In the genomic region with DNA sequence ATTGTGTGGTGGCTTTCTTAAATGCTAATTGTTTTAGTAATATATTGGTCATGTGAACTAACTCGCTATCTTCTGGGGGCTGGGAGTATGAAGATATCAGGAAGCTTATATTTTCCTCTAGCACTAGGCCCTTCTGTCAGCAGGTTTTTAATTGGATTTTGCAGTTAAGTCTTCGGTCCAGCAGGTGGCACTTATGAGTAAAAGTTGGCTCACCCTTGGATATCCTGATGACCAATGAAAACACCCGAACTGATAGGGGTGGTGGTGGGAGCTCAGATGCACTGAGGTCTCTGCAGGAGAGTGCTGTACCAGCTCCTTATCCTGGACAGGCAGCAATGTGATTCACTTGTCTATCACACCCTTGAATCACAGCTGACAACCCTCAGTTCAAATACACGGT, we compare ENCODE assay signal across 9 cellular contexts.
DNase-seq lines count a peak whose midpoint lies in the region; ATAC-seq and TF ChIP-seq lines count a peak whose summit lies in the region.
"Had no signal": no experiment of that assay in that cellular context is flagged by ENCODE, and none has a peak within 500 bp of the region (broad histone marks: within the 10 kb centered on the region; RNA-seq: fewer than 3 reads in every experiment).

No MANE protein-coding gene starts in this region.

- H3K4me3 Mint-ChIP-seq in WTC11 (no peak overlapping the region), CD14-positive monocyte (no peak overlapping the region)

- H3K27me3 ChIP-seq in osteoblast (ENCODE audit: insufficient read depth, low read length) (no peaks in the 10 kb centered on the region), left ventricle myocardium inferior (ENCODE audit: low read depth) (no peaks in the 10 kb centered on the region)
- H3K27me3 ChIP-seq: SJSA1 had no signal

- ATAC-seq in WTC11 (peak; percentile 94), left colon (no peak)

- H3K4me1 Mint-ChIP-seq in WTC11 (no peaks in the 10 kb centered on the region), CD14-positive monocyte (no peaks in the 10 kb centered on the region)

- no peaks in the 10 kb centered on the region for H3K79me2 ChIP-seq in osteoblast (ENCODE audit: insufficient read depth, low read length)

- DNase-seq in NCI-H1694 treated with DMSO at 0.1 percent for 48 hours (lab: John Stamatoyannopoulos, UW) = peak; percentile 7
- no peak for DNase-seq in NCI-H1694 (lab: John Stamatoyannopoulos, UW)
- DNase-seq in WTC11 (ENCODE audit: low spot score) = peak; percentile 22
- peak; percentile 50 for DNase-seq in osteoblast (ENCODE audit: insufficient read length, low spot score, missing footprints)
- no peak for DNase-seq in CD14-positive monocyte (ENCODE audit: low spot score)
- DNase-seq in left colon = no peak
- DNase-seq in left ventricle myocardium inferior = no peak

- H3K9me3 ChIP-seq in osteoblast (ENCODE audit: low read depth, low read length) (no peaks in the 10 kb centered on the region), left ventricle myocardium inferior (replicated peaks) (no peaks in the 10 kb centered on the region)
- H3K9me3 ChIP-seq: SJSA1 had no signal

- no peaks in the 10 kb centered on the region for H3K36me3 ChIP-seq in osteoblast (ENCODE audit: insufficient read depth, low read length)
- H3K36me3 ChIP-seq in left ventricle myocardium inferior = no peaks in the 10 kb centered on the region
- H3K36me3 ChIP-seq: SJSA1 had no signal

- peak; percentile 39; the same call in 1 of the 2 replicates for TF ChIP-seq RAD21 in Ishikawa (IDR thresholded peaks at IDR 0.05; ENCODE audit: low read depth)

- H3K4me1 ChIP-seq in osteoblast (ENCODE audit: insufficient read depth, low read length) (no peaks in the 10 kb centered on the region), left ventricle myocardium inferior (no peaks in the 10 kb centered on the region)
- H3K4me1 ChIP-seq: SJSA1 had no signal

- H3K36me3 Mint-ChIP-seq in WTC11 = no peaks in the 10 kb centered on the region
- H3K36me3 Mint-ChIP-seq in CD14-positive monocyte = no peaks in the 10 kb centered on the region

- CTCF ChIA-PET in WTC11 (lab: Charles Lee) = interaction anchor here (1.2 to 2.1 kb wide), 3 partner anchors 13 to 187 kb away, joined by 3 to 10 read pairs (median 3); no protein-coding TSS in a partner anchor

- H3K27ac ChIP-seq in osteoblast (ENCODE audit: low read depth, low read length) = no peak overlapping the region
- no peak overlapping the region for H3K27ac ChIP-seq in left ventricle myocardium inferior (replicated peaks)
- H3K27ac ChIP-seq: SJSA1 had no signal

- no peak overlapping the region for H3K4me2 ChIP-seq in osteoblast (ENCODE audit: insufficient read depth, low read length)

- TF ChIP-seq CTCF in WTC11 (IDR thresholded peaks at IDR 0.05) = no peak
- peak; percentile 39 for TF ChIP-seq CTCF in osteoblast (IDR thresholded peaks at IDR 0.05; ENCODE audit: extremely low read depth, low read depth, low read length)
- TF ChIP-seq CTCF in CD14-positive monocyte (IDR thresholded peaks at IDR 0.05) = no peak
- no peak for TF ChIP-seq CTCF in left ventricle myocardium inferior (IDR thresholded peaks at IDR 0.05; ENCODE audit: borderline replicate concordance)

- intact Hi-C loops in CD14-positive monocyte (cut with micrococcal nuclease) (no loop called here), left colon (cut with DNase I, micrococcal nuclease) (no loop called here), left ventricle myocardium inferior (cut with micrococcal nuclease) (no loop called here)

- H3K9me3 Mint-ChIP-seq in WTC11 = no peaks in the 10 kb centered on the region
- no peaks in the 10 kb centered on the region for H3K9me3 Mint-ChIP-seq in CD14-positive monocyte

- H4K20me1 ChIP-seq in osteoblast (ENCODE audit: insufficient read depth, low read length) = no peaks in the 10 kb centered on the region

- no peak overlapping the region for H2AFZ ChIP-seq in osteoblast (ENCODE audit: low read length)

- H3K27me3 Mint-ChIP-seq in WTC11 (ENCODE audit: low read depth) (no peaks in the 10 kb centered on the region), CD14-positive monocyte (ENCODE audit: low read depth in 3 of 3) (peaks cover 0 to 1% (median 0%) of the 10 kb centered on the region in 3 donors)

- no peak overlapping the region for H3K4me3 ChIP-seq in osteoblast (ENCODE audit: insufficient read depth, low read length)
- no peak overlapping the region for H3K4me3 ChIP-seq in left ventricle myocardium inferior
- H3K4me3 ChIP-seq: SJSA1 had no signal

- no peak overlapping the region for H3K27ac Mint-ChIP-seq in WTC11
- no peak overlapping the region for H3K27ac Mint-ChIP-seq in CD14-positive monocyte

- TF ChIP-seq EP300 in Ishikawa (IDR thresholded peaks at IDR 0.05; ENCODE audit: borderline replicate concordance) = no peak

- POLR2A ChIA-PET in WTC11 (lab: Charles Lee) = interaction anchor here (0.7 kb wide), 1 partner anchor 791 kb away, joined by 3 read pairs; no protein-coding TSS in a partner anchor

TF ChIP-seq in Ishikawa, 13 proteins besides CTCF, POLR2A, EP300 and RAD21 (continues in another document):
- TF ChIP-seq, protein P1, sequence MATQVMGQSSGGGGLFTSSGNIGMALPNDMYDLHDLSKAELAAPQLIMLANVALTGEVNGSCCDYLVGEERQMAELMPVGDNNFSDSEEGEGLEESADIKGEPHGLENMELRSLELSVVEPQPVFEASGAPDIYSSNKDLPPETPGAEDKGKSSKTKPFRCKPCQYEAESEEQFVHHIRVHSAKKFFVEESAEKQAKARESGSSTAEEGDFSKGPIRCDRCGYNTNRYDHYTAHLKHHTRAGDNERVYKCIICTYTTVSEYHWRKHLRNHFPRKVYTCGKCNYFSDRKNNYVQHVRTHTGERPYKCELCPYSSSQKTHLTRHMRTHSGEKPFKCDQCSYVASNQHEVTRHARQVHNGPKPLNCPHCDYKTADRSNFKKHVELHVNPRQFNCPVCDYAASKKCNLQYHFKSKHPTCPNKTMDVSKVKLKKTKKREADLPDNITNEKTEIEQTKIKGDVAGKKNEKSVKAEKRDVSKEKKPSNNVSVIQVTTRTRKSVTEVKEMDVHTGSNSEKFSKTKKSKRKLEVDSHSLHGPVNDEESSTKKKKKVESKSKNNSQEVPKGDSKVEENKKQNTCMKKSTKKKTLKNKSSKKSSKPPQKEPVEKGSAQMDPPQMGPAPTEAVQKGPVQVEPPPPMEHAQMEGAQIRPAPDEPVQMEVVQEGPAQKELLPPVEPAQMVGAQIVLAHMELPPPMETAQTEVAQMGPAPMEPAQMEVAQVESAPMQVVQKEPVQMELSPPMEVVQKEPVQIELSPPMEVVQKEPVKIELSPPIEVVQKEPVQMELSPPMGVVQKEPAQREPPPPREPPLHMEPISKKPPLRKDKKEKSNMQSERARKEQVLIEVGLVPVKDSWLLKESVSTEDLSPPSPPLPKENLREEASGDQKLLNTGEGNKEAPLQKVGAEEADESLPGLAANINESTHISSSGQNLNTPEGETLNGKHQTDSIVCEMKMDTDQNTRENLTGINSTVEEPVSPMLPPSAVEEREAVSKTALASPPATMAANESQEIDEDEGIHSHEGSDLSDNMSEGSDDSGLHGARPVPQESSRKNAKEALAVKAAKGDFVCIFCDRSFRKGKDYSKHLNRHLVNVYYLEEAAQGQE (IDR thresholded peaks at IDR 0.05; ENCODE audit: low read depth) = no peak
- TF ChIP-seq YY1 (IDR thresholded peaks at IDR 0.05; ENCODE audit: low read depth) = no peak
- TF ChIP-seq, protein P2, sequence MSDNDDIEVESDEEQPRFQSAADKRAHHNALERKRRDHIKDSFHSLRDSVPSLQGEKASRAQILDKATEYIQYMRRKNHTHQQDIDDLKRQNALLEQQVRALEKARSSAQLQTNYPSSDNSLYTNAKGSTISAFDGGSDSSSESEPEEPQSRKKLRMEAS (IDR thresholded peaks at IDR 0.05) = no peak
- TF ChIP-seq TCF12 (IDR thresholded peaks at IDR 0.05; ENCODE audit: low read depth) = no peak
- no peak for TF ChIP-seq CEBPB (IDR thresholded peaks at IDR 0.05)
- TF ChIP-seq TAF1 (IDR thresholded peaks at IDR 0.05; ENCODE audit: low read depth) = no peak
- no peak for TF ChIP-seq ZBTB7A (IDR thresholded peaks at IDR 0.05; ENCODE audit: low read depth)

TF ChIP-seq in WTC11, 78 proteins besides CTCF, POLR2A, EP300 and RAD21 (continues in another document):
- TF ChIP-seq SOX15 (CRISPR knock-in tag; IDR thresholded peaks at IDR 0.05) (no peak), ZNF671 (CRISPR knock-in tag; IDR thresholded peaks at IDR 0.05) (no peak)
- TF ChIP-seq, protein P3, sequence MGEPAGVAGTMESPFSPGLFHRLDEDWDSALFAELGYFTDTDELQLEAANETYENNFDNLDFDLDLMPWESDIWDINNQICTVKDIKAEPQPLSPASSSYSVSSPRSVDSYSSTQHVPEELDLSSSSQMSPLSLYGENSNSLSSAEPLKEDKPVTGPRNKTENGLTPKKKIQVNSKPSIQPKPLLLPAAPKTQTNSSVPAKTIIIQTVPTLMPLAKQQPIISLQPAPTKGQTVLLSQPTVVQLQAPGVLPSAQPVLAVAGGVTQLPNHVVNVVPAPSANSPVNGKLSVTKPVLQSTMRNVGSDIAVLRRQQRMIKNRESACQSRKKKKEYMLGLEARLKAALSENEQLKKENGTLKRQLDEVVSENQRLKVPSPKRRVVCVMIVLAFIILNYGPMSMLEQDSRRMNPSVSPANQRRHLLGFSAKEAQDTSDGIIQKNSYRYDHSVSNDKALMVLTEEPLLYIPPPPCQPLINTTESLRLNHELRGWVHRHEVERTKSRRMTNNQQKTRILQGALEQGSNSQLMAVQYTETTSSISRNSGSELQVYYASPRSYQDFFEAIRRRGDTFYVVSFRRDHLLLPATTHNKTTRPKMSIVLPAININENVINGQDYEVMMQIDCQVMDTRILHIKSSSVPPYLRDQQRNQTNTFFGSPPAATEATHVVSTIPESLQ (CRISPR knock-in tag; IDR thresholded peaks at IDR 0.05) = no peak
- TF ChIP-seq, protein P4, sequence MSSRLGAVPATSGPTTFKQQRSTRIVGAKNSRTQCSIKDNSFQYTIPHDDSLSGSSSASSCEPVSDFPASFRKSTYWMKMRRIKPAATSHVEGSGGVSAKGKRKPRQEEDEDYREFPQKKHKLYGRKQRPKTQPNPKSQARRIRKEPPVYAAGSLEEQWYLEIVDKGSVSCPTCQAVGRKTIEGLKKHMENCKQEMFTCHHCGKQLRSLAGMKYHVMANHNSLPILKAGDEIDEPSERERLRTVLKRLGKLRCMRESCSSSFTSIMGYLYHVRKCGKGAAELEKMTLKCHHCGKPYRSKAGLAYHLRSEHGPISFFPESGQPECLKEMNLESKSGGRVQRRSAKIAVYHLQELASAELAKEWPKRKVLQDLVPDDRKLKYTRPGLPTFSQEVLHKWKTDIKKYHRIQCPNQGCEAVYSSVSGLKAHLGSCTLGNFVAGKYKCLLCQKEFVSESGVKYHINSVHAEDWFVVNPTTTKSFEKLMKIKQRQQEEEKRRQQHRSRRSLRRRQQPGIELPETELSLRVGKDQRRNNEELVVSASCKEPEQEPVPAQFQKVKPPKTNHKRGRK (CRISPR knock-in tag; IDR thresholded peaks at IDR 0.05; ENCODE audit: borderline replicate concordance) = no peak

Comparison
In these comparisons a context has a peak if more than half of its experiments do, and no peak if none do; other contexts are left out.
1. DNase-seq: peak in NCI-H1694 treated with DMSO at 0.1 percent for 48 hours (single experiment), WTC11 (single experiment) and osteoblast (single experiment); none in NCI-H1694 (single experiment), CD14-positive monocyte (single experiment), left colon (0 of 2) and left ventricle myocardium inferior (single experiment).